8 cellular contexts compared by ENCODE assay signal in the genomic region with DNA sequence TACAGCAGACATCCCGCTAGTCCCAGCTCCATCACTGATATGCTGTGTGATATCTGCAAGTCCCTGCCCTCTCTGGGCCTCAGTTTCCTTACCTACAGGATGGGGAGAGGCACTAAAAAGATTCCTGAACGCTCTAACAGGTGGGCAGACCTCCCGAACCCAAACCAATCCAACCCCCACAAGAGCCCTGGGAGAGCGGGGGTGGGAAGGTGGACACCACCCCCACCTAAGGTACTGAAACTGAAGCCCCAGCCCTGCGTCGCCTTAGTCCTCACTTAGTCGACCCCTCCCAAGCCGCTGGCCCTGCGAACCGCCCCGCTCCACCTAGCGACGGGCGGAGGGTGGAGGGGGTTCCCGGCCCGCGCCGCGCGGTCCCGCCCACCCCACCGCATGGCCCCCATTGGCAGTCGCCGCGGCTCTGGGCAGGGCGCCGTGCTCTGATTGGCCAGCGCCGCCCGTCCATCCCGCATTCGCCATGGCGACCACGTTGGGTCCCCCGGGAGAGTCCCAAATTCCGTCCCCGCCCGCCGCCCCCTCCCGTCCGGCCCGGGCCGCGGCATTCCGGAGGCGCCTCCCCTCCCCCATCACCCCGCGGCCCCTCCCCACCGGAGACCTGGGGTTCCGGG. TPM values are rescaled to one million over a fixed set of nuclear protein-coding genes. Genes with fewer than 3 reads are reported as not detected.
DNase-seq lines count a peak whose midpoint lies in the region; ATAC-seq and TF ChIP-seq lines count a peak whose summit lies in the region.

No MANE protein-coding gene starts in this region.

- H3K4me2 ChIP-seq in hepatocyte = peak overlapping the region; percentile 95

- TF ChIP-seq CTCF in GM10266 (IDR thresholded peaks at IDR 0.05; ENCODE audit: control insufficient read depth, insufficient read depth, low read depth, missing control alignments) = no peak
- TF ChIP-seq CTCF in NB4 (IDR thresholded peaks at IDR 0.05; ENCODE audit: low read depth, low read length) = no peak
- TF ChIP-seq CTCF in hepatocyte (IDR thresholded peaks at IDR 0.05; ENCODE audit: poor library complexity) = no peak

- H3K27me3 ChIP-seq in hepatocyte (no peaks in the 10 kb centered on the region), aorta (ENCODE audit: control insufficient read depth in 1 of 2, insufficient read depth in 2 of 2, low read length in 1 of 2) (no peaks in the 10 kb centered on the region)

- no peaks in the 10 kb centered on the region for H4K20me1 ChIP-seq in hepatocyte (ENCODE audit: insufficient read depth, poor library complexity, severe bottlenecking)

- H2AFZ ChIP-seq in hepatocyte = peak overlapping the region; percentile 94

- peaks cover 32% of the 10 kb centered on the region for H3K4me1 ChIP-seq in hepatocyte (ENCODE audit: insufficient read depth)
- no peaks in the 10 kb centered on the region for H3K4me1 ChIP-seq in aorta (ENCODE audit: control insufficient read depth in 1 of 2, insufficient read depth in 2 of 2, low read length in 2 of 2)

- peak; percentile 60 for ATAC-seq in HG02571 (IDR thresholded peaks at IDR 0.05; ENCODE audit: unreplicated experiment)
- peak; percentile 95 for ATAC-seq in aorta (ENCODE audit: low FRiP score)

- no peak for TF ChIP-seq POLR2A in NB4 (IDR thresholded peaks at IDR 0.05; ENCODE audit: extremely low read depth, insufficient read length)

- H3K4me1 Mint-ChIP-seq in T-helper 2 cell treated with Interferon-gamma antibody and Interleukin-4, amounts not matched to agents 5 μg/mL and 100 μg/mL, for 36 hours (ENCODE audit: low read depth) = peaks cover 68% of the 10 kb centered on the region

- H3K27me3 Mint-ChIP-seq in T-helper 2 cell treated with Interferon-gamma antibody and Interleukin-4, amounts not matched to agents 5 μg/mL and 100 μg/mL, for 36 hours (ENCODE audit: low read depth) = no peaks in the 10 kb centered on the region

- DNase-seq in GM10266 (ENCODE audit: extremely low spot score) (peak; percentile 99), NB4 (ENCODE audit: low read depth) (peak; percentile 94), anterior cingulate cortex (lab: John Stamatoyannopoulos, UW) (peak in 57 of 58 donors; percentile 17 to 91 (median 75)), hepatocyte (ENCODE audit: low spot score) (peak; percentile 94), renal cortical epithelial cell (ENCODE audit: low read depth) (peak; percentile 71), aorta (peak; percentile 95 to 98)
- peak; percentile 92 for DNase-seq in T-helper 2 cell treated with Interferon-gamma antibody and Interleukin-4, amounts not matched to agents 5 μg/mL and 100 μg/mL, for 36 hours (ENCODE audit: low spot score)

- peaks cover 37% of the 10 kb centered on the region for H3K79me2 ChIP-seq in hepatocyte

- WGBS in hepatocyte (ENCODE audit: low lambda C conversion rate, missing lambda C conversion rate) = 12% methylated on average over 8 of the region's 50 CpGs
- 0 to 1% methylated on average over 23 to 50 of the region's 50 CpGs for WGBS in aorta, 2 donors

- H3K27ac ChIP-seq in hepatocyte (peak overlapping the region; percentile 73), aorta (ENCODE audit: low read depth in 1 of 2, low read length in 2 of 2) (peak overlapping the region in 1 of 2 donors; percentile 85)

- H3K36me3 ChIP-seq in hepatocyte (replicated peaks; ENCODE audit: insufficient read depth, low read depth) (no peaks in the 10 kb centered on the region), aorta (ENCODE audit: control insufficient read depth in 1 of 2, insufficient read depth in 2 of 2, low read length in 1 of 2) (no peaks in the 10 kb centered on the region)

- no peaks in the 10 kb centered on the region for H3K9me3 Mint-ChIP-seq in T-helper 2 cell treated with Interferon-gamma antibody and Interleukin-4, amounts not matched to agents 5 μg/mL and 100 μg/mL, for 36 hours

- intact Hi-C loops in aorta (cut with DNase I) = no loop called here

- no peaks in the 10 kb centered on the region for H3K9me2 ChIP-seq in hepatocyte (replicated peaks; ENCODE audit: insufficient read depth)

- peak overlapping the region; percentile 79 for H3K27ac Mint-ChIP-seq in T-helper 2 cell treated with Interferon-gamma antibody and Interleukin-4, amounts not matched to agents 5 μg/mL and 100 μg/mL, for 36 hours

- H3K9me3 ChIP-seq in hepatocyte (ENCODE audit: low read depth) = no peaks in the 10 kb centered on the region
- H3K9me3 ChIP-seq in aorta (ENCODE audit: control insufficient read depth, low read length) = no peaks in the 10 kb centered on the region

- H3K4me3 Mint-ChIP-seq in T-helper 2 cell treated with Interferon-gamma antibody and Interleukin-4, amounts not matched to agents 5 μg/mL and 100 μg/mL, for 36 hours = peak overlapping the region; percentile 82

- H3K4me3 ChIP-seq in NB4 (ENCODE audit: low read depth, low read length) (peak overlapping the region; percentile 59), hepatocyte (peak overlapping the region; percentile 96), aorta (ENCODE audit: low read length in 2 of 2) (peak overlapping the region; percentile 75 to 90)

- H3K36me3 Mint-ChIP-seq in T-helper 2 cell treated with Interferon-gamma antibody and Interleukin-4, amounts not matched to agents 5 μg/mL and 100 μg/mL, for 36 hours (ENCODE audit: low read depth) = no peaks in the 10 kb centered on the region

RNA-seq across cellular contexts. Expression of a gene that starts 0.6 kb away (rescaled TPM):
- total RNA-seq in hepatocyte (10.5 and 11.4 TPM in 2 replicates), renal cortical epithelial cell (13.9 and 27.3 TPM in 2 replicates), aorta (10 to 100 TPM; 15.3 to 21.9 TPM)
- polyA plus RNA-seq in hepatocyte (13.1 and 17.2 TPM in 2 replicates), aorta (10 to 100 TPM; 12.9 to 14.1 TPM)

RNA-seq across cellular contexts. Expression of a gene that starts 6.7 kb away (rescaled TPM):
- total RNA-seq in hepatocyte = 1.1 and 2.2 TPM in 2 replicates
- polyA plus RNA-seq in hepatocyte = 1.9 and 2.9 TPM in 2 replicates
- total RNA-seq in renal cortical epithelial cell = not detected in 2 replicates
- total RNA-seq in aorta = under 1 TPM; 0.26 to 0.69 TPM
- under 1 TPM in 1 of 2 donors, not detected in 1; 0.63 TPM for polyA plus RNA-seq in aorta

RNA-seq across cellular contexts. Expression of a gene that starts 49.5 kb away (rescaled TPM):
- total RNA-seq in hepatocyte (112 and 122 TPM in 2 replicates), renal cortical epithelial cell (50.2 and 72.3 TPM in 2 replicates), aorta (10 to 100 TPM; 35.5 to 44.5 TPM)
- polyA plus RNA-seq in hepatocyte (96.3 and 106 TPM in 2 replicates), aorta (10 to 100 TPM; 26.4 to 54.1 TPM)
